27 cellular contexts compared by ENCODE assay signal in the genomic region with DNA sequence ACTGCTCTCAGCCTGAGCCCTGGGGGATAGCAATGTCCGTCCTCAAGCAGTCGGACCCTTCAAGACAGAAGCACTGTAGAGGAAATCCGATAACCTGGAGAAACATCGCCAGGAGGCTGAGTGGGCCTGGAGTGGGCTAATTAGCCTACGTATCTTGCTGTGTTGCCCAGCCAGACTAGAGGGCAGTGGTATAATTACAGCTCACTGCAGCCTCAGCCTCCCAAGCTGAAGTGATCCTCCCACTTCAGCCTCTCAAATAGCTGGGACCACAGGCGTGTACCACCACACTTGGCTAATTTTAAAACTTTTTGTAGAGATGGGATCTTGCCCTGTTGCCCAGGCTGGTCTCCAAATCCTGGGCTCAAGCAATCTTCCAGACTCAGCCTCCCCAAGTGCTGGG. TPM values are rescaled to one million over a fixed set of nuclear protein-coding genes. Genes with fewer than 3 reads are reported as not detected.
"Had no signal": no experiment of that assay in that cellular context is flagged by ENCODE, and none has a peak within 500 bp of the region (broad histone marks: within the 10 kb centered on the region; RNA-seq: fewer than 3 reads in every experiment).

No MANE protein-coding gene starts in this region.

- H3K36me3 Mint-ChIP-seq: activated naive CD8-positive, alpha-beta T cell treated with anti-CD3 and anti-CD28 coated beads, Interleukin-2, amount 10 ng/mL, durations not matched to agents 7 days and 5 days had no signal

- H3K27ac ChIP-seq: adrenal gland, Peyer's patch, RWPE1, SJCRH30, VCaP had no signal

- H3K4me3 ChIP-seq: adrenal gland, Peyer's patch, SJCRH30 had no signal

- H3K4me1 Mint-ChIP-seq: activated CD4-positive, alpha-beta T cell treated with anti-CD3 and anti-CD28 coated beads for 36 hours had no signal

- H3K4me1 ChIP-seq: Peyer's patch, SJCRH30 had no signal

- H3K36me3 ChIP-seq: adrenal gland, Peyer's patch, SJCRH30 had no signal

- DNase-seq: activated CD4-positive, alpha-beta memory T cell treated with anti-CD3 and anti-CD28 coated beads, Interleukin-2, amount 10 ng/mL, durations not matched to agents 7 days and 5 days; activated CD4-positive, alpha-beta T cell treated with anti-CD3 and anti-CD28 coated beads for 36 hours; activated CD4-positive, alpha-beta T cell treated with anti-CD3 and anti-CD28 coated beads, Interleukin-2, amount 50 U/mL, for 1 hour; activated CD8-positive, alpha-beta memory T cell treated with anti-CD3 and anti-CD28 coated beads, Interleukin-2, amount 50 U/mL, for 48 hours; activated naive CD4-positive, alpha-beta T cell treated with anti-CD3 and anti-CD28 coated beads, Interleukin-2, amount 50 U/mL, for 16 hours; activated naive CD8-positive, alpha-beta T cell treated with anti-CD3 and anti-CD28 coated beads, Interleukin-2, amount 10 ng/mL, durations not matched to agents 7 days and 5 days; activated T-cell treated with anti-CD3 and anti-CD28 coated beads, Interleukin-2, amount 50 U/mL, for 1 hour; adrenal gland; anterior cingulate cortex; cerebellar nuclear complex; NCI-H1048; NCI-H1417; NCI-H2029 treated with DMSO at 0.1 percent for 48 hours; NCI-H510A treated with DMSO at 0.1 percent for 48 hours; NCI-H69; NK-92 treated with Interleukin-12 subunit alpha and Interleukin-12 subunit beta, amount 100 ng/mL, for 24 hours; Peyer's patch; Right ventricle myocardium superior; SJCRH30; SK-N-SH; T-helper 1 cell had no signal

- H3K9me3 Mint-ChIP-seq: activated CD4-positive, alpha-beta memory T cell treated with anti-CD3 and anti-CD28 coated beads, Interleukin-2, amount 10 ng/mL, durations not matched to agents 7 days and 5 days; activated naive CD8-positive, alpha-beta T cell treated with anti-CD3 and anti-CD28 coated beads, Interleukin-2, amount 10 ng/mL, durations not matched to agents 7 days and 5 days had no signal

- ATAC-seq: activated CD4-positive, alpha-beta T cell treated with anti-CD3 and anti-CD28 coated beads for 36 hours had no signal

- H3K9ac ChIP-seq: SK-N-SH had no signal

- H3K27ac Mint-ChIP-seq: activated CD4-positive, alpha-beta memory T cell treated with anti-CD3 and anti-CD28 coated beads, Interleukin-2, amount 10 ng/mL, durations not matched to agents 7 days and 5 days; activated CD4-positive, alpha-beta T cell treated with anti-CD3 and anti-CD28 coated beads for 36 hours; activated naive CD8-positive, alpha-beta T cell treated with anti-CD3 and anti-CD28 coated beads, Interleukin-2, amount 10 ng/mL, durations not matched to agents 7 days and 5 days had no signal

- H3K9me3 ChIP-seq: adrenal gland, Peyer's patch, SJCRH30, SK-N-SH had no signal

- H3K4me2 ChIP-seq: SK-N-SH had no signal

- H3K27me3 ChIP-seq: adrenal gland, Peyer's patch, SJCRH30 had no signal

- H3K4me3 Mint-ChIP-seq: activated CD4-positive, alpha-beta memory T cell treated with anti-CD3 and anti-CD28 coated beads, Interleukin-2, amount 10 ng/mL, durations not matched to agents 7 days and 5 days; activated CD4-positive, alpha-beta T cell treated with anti-CD3 and anti-CD28 coated beads for 36 hours; activated naive CD8-positive, alpha-beta T cell treated with anti-CD3 and anti-CD28 coated beads, Interleukin-2, amount 10 ng/mL, durations not matched to agents 7 days and 5 days had no signal

RNA-seq across cellular contexts. Expression of a gene that starts 21.7 kb away (rescaled TPM):
- total RNA-seq: activated CD4-positive, alpha-beta memory T cell treated with anti-CD3 and anti-CD28 coated beads, Interleukin-2, amount 10 ng/mL, durations not matched to agents 7 days and 5 days; activated CD4-positive, alpha-beta T cell treated with anti-CD3 and anti-CD28 coated beads for 36 hours; activated naive CD8-positive, alpha-beta T cell treated with anti-CD3 and anti-CD28 coated beads, Interleukin-2, amount 10 ng/mL, durations not matched to agents 7 days and 5 days; adrenal gland; cardiac septum; LHCN-M2; M059J; Peyer's patch; Right ventricle myocardium superior; SJCRH30; T-helper 2 cell treated with Interferon-gamma antibody and Interleukin-4, amounts not matched to agents 100 ng/mL and 5 ng/mL, for 36 hours had no signal
- polyA plus RNA-seq: adrenal gland, SK-N-SH had no signal
